Comparison of ENCODE assay signal across 22 cellular contexts in the genomic region with DNA sequence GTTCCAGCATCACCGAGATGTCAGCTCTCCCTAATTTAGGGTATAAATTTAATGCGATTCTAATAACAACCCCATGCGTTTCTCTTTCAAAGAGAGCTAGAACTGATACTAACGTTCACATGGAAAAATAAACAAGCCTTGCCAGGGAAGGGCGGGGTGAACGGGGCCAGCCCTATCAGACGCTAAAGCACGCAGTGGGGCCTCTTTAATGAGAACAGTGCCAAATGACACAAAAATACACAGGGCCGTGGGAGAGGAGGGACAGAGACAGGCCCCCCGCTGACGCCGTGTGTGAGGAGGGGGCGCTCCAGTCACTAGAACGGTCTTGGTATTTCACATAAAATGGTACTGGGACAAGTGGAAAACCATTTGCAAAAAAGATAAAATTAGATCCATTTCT.
DNase-seq lines count a peak whose midpoint lies in the region; ATAC-seq lines count a peak whose summit lies in the region.
"Had no signal": no experiment of that assay in that cellular context is flagged by ENCODE, and none has a peak within 500 bp of the region (broad histone marks: within the 10 kb centered on the region; RNA-seq: fewer than 3 reads in every experiment).

No MANE protein-coding gene starts in this region.

- no peak for ATAC-seq in GM21423 (IDR thresholded peaks at IDR 0.05; ENCODE audit: unreplicated experiment)

- no peak overlapping the region for H3K27ac ChIP-seq in iPS-20b (ENCODE audit: low read length)
- H3K27ac ChIP-seq: PC-9, SJSA1 had no signal

- no peak overlapping the region for H3K9ac ChIP-seq in iPS-20b (ENCODE audit: low read depth, low read length)

- DNase-seq in NCI-H1417 (lab: John Stamatoyannopoulos, UW) (peak in 2 of 3 experiments; percentile 18 to 59), NCI-H1417 treated with DMSO at 0.1 percent for 48 hours (lab: John Stamatoyannopoulos, UW) (no peak), NCI-H748 treated with DMSO at 0.1 percent for 48 hours (lab: John Stamatoyannopoulos, UW) (peak; percentile 11), germinal center (ENCODE audit: low spot score) (no peak), T-helper 9 cell (no peak)
- DNase-seq: ACHN; BE2C; CD8-positive, alpha-beta memory T cell; DMS 273 treated with DMSO at 0.1 percent for 48 hours; DMS79; EL; GF-D8; KBM-7; MV-4-11; NCI-H1105; NCI-H2029; NCI-H446; PC-9; Right ventricle myocardium superior had no signal

- peaks cover 17% of the 10 kb centered on the region for H3K4me1 ChIP-seq in iPS-20b (ENCODE audit: insufficient read depth, low read length)
- H3K4me1 ChIP-seq: SJSA1 had no signal

- peaks cover 4% of the 10 kb centered on the region; the same call in 1 of the 2 replicates for H3K9me3 ChIP-seq in iPS-20b (ENCODE audit: insufficient read depth, low read depth, low read length)

- peak overlapping the region; percentile 44; the same call in 1 of the 2 replicates for H3K4me3 ChIP-seq in iPS-20b (ENCODE audit: low read length)
- H3K4me3 ChIP-seq: PC-9, SJSA1 had no signal

- no peaks in the 10 kb centered on the region for H3K36me3 ChIP-seq in iPS-20b (ENCODE audit: insufficient read depth, low read depth, low read length)
- H3K36me3 ChIP-seq: BE2C, SJSA1 had no signal

- H3K27me3 ChIP-seq in iPS-20b (ENCODE audit: insufficient read depth, low read length): peaks cover 57% of the 10 kb centered on the region
- H3K27me3 ChIP-seq: BE2C had no signal

Comparison
In these comparisons a context has a peak if more than half of its experiments do, and no peak if none do; other contexts are left out.
1. DNase-seq: peak in NCI-H1417 (2 of 3) and NCI-H748 treated with DMSO at 0.1 percent for 48 hours (single experiment); none in NCI-H1417 treated with DMSO at 0.1 percent for 48 hours (single experiment), germinal center (single experiment) and T-helper 9 cell (single experiment).